1 cellular context compared by ENCODE assay signal in the genomic region with DNA sequence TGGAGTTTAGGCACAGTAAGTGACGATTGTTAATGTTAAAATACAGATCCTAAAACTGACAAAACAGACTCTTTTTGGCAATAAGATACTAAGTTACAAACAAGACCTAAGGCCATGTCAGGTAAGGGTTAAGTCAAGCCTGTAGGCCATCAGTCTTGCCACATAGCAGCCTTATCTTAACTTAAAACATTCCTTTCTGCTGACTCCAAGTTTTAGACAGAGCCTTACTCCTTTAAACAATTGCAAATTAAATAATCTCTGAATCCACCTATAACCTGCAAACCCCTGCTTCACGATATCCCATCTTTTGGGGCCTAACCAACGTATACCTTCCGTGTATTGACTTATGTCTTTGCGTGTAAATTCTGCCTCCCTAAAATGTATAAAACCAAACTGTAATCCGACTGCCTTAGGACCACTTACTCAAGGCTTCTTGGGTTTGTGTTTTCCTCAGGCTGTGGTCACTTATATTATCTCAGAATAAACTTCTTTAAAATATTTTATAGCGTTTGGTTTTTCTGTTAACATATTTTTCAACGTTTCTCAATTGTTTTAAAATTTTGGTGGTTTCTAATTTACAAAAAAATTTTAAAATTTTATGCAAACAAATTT.
TF ChIP-seq lines count a peak whose summit lies in the region.

No MANE protein-coding gene starts in this region.

TF ChIP-seq in H1, 55 proteins besides CTCF, POLR2A, EP300 and RAD21:
- TF ChIP-seq, protein P1, sequence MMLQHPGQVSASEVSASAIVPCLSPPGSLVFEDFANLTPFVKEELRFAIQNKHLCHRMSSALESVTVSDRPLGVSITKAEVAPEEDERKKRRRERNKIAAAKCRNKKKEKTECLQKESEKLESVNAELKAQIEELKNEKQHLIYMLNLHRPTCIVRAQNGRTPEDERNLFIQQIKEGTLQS (IDR thresholded peaks at IDR 0.05; ENCODE audit: insufficient read depth, low read depth, low read length) = no peak
- TF ChIP-seq ASH2L (IDR thresholded peaks at IDR 0.05; ENCODE audit: low read length) (no peak), GTF2F1 (IDR thresholded peaks at IDR 0.05; ENCODE audit: borderline replicate concordance, low read depth, low read length) (no peak), JUND (IDR thresholded peaks at IDR 0.05; ENCODE audit: low read length) (no peak), FOSL1 (IDR thresholded peaks at IDR 0.05; ENCODE audit: insufficient read depth, low read depth, low read length) (no peak), EGR1 (IDR thresholded peaks at IDR 0.05; ENCODE audit: borderline replicate concordance, low read depth, low read length) (no peak), CBX5 (IDR thresholded peaks at IDR 0.05; ENCODE audit: low read depth, low read length) (no peak), SIX5 (IDR thresholded peaks at IDR 0.05; ENCODE audit: low read depth, low read length) (no peak), KDM4A (IDR thresholded peaks at IDR 0.05; ENCODE audit: low read depth, low read length, severe bottlenecking) (no peak), TAF7 (optimal IDR thresholded peaks at IDR 0.05; ENCODE audit: borderline replicate concordance, low read depth, low read length) (no peak), POU5F1 (IDR thresholded peaks at IDR 0.05; ENCODE audit: low read depth, low read length) (no peak), SP1 (IDR thresholded peaks at IDR 0.05; ENCODE audit: low read depth, low read length) (no peak), TCF12 (IDR thresholded peaks at IDR 0.05; ENCODE audit: low read depth, low read length) (no peak), NRF1 (IDR thresholded peaks at IDR 0.05; ENCODE audit: low read depth, low read length) (no peak)
TF ChIP-seq in H1: peak in this region for 0.
